In genomic region chr7:77940647-77941046, GRCh38 we compare ENCODE assay signal across 8 cellular contexts.
DNase-seq lines count a peak whose midpoint lies in the region; ATAC-seq and TF ChIP-seq lines count a peak whose summit lies in the region.

No MANE protein-coding gene starts in this region.

- CTCF ChIA-PET in T-cell (lab: Charles Lee), result interaction anchor here in 1 of 2 donors (0.5 to 0.6 kb wide), 2 partner anchors 43 to 633 kb away, joined by 3 to 4 read pairs; no protein-coding TSS in a partner anchor

- no peaks in the 10 kb centered on the region for H3K27me3 Mint-ChIP-seq in T-cell

- intact Hi-C loops in mucosa of descending colon (cut with DNase I, micrococcal nuclease), result no loop called here

- H3K4me1 Mint-ChIP-seq in T-cell, result peaks cover 7 to 18% (median 11%) of the 10 kb centered on the region in 3 donors

- ATAC-seq in GM21786 (IDR thresholded peaks at IDR 0.05; ENCODE audit: unreplicated experiment) (peak; percentile 47), mucosa of descending colon (no peak), GM18498 (IDR thresholded peaks at IDR 0.05; ENCODE audit: unreplicated experiment) (no peak), T-cell (replicated peaks in 1 of 4) (no peak)

- H3K4me1 ChIP-seq in mucosa of descending colon (ENCODE audit: low read depth), result no peaks in the 10 kb centered on the region

- H3K4me3 Mint-ChIP-seq in T-cell, result no peak overlapping the region

- no peaks in the 10 kb centered on the region for H3K9me3 ChIP-seq in mucosa of descending colon

- H3K27ac Mint-ChIP-seq in T-cell, result no peak overlapping the region

- H3K4me3 ChIP-seq in choroid plexus epithelial cell (ENCODE audit: low read depth, low read length) (no peak overlapping the region), mucosa of descending colon (no peak overlapping the region)

- DNase-seq in D341Med (ENCODE audit: low spot score) (peak; percentile 43), NCI-H82 treated with DMSO at 0.1 percent for 48 hours (lab: John Stamatoyannopoulos, UW; ENCODE audit: unreplicated experiment) (peak; percentile 24), choroid plexus epithelial cell (ENCODE audit: low read depth) (peak; percentile 67), mucosa of descending colon (peak in 1 of 3 donors; percentile 68), T-cell (no peak)
- DNase-seq in effector CD4-positive, alpha-beta T cell, result no peak

- H3K9me3 Mint-ChIP-seq in T-cell, result no peaks in the 10 kb centered on the region

- POLR2A ChIA-PET in T-cell (lab: Charles Lee), result interaction anchor here in 1 of 2 donors (0.6 kb wide), 1 partner anchor 85 kb away, joined by 3 read pairs; no protein-coding TSS in a partner anchor

- H3K36me3 Mint-ChIP-seq in T-cell, result peaks cover 25% of the 10 kb centered on the region

- TF ChIP-seq CTCF in choroid plexus epithelial cell (conservative IDR thresholded peaks at IDR 0.05; ENCODE audit: low read depth, low read length) (peak; percentile 79), mucosa of descending colon (IDR thresholded peaks at IDR 0.05) (peak; percentile 22)

- H3K36me3 ChIP-seq in mucosa of descending colon (ENCODE audit: low read depth), result no peaks in the 10 kb centered on the region

Comparison
In these comparisons a context has a peak if more than half of its experiments do, and no peak if none do; other contexts are left out.
1. DNase-seq: peak in D341Med (single experiment), NCI-H82 treated with DMSO at 0.1 percent for 48 hours (single experiment) and choroid plexus epithelial cell (single experiment); none in effector CD4-positive, alpha-beta T cell (single experiment) and T-cell (0 of 34).